16 cellular contexts compared by ENCODE assay signal in the genomic region with DNA sequence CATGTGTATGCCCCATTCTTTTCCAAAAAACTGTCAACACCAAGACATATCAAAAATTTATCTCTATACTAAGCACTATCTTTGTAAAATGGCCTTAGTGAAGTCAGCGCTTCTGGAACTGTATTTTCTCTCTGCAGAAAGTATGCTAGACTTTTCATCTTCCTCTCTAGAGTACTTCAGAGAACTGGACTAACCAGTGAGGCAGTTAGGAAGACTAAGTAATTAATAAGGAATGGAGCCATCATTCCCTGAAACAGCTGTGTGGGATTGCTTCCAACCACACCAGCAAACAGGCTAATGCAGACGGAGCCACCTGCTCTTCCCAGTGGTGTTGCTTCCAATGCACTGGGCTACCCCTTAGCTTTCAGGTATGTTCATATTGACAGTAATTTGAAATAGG.
"Had no signal": no experiment of that assay in that cellular context is flagged by ENCODE, and none has a peak within 500 bp of the region (broad histone marks: within the 10 kb centered on the region; RNA-seq: fewer than 3 reads in every experiment).

No MANE protein-coding gene starts in this region.

- H3K36me3 Mint-ChIP-seq: activated CD8-positive, alpha-beta memory T cell treated with anti-CD3 and anti-CD28 coated beads, Interleukin-2, amount 10 ng/mL, durations not matched to agents 7 days and 5 days; activated naive CD4-positive, alpha-beta T cell treated with anti-CD3 and anti-CD28 coated beads, Interleukin-2, amount 10 ng/mL, durations not matched to agents 7 days and 5 days; naive thymus-derived CD8-positive, alpha-beta T cell had no signal

- H3K27me3 Mint-ChIP-seq: activated CD4-positive, alpha-beta T cell treated with anti-CD3 and anti-CD28 coated beads, Interleukin-2, amount 10 ng/mL, durations not matched to agents 7 days and 5 days; activated CD8-positive, alpha-beta memory T cell treated with anti-CD3 and anti-CD28 coated beads, Interleukin-2, amount 10 ng/mL, durations not matched to agents 7 days and 5 days; activated CD8-positive, alpha-beta T cell treated with anti-CD3 and anti-CD28 coated beads for 36 hours; activated naive CD4-positive, alpha-beta T cell treated with anti-CD3 and anti-CD28 coated beads, Interleukin-2, amount 10 ng/mL, durations not matched to agents 7 days and 5 days; progenitor cell of endocrine pancreas had no signal

- ATAC-seq: activated CD8-positive, alpha-beta memory T cell treated with anti-CD3 and anti-CD28 coated beads, Interleukin-2, amount 10 ng/mL, durations not matched to agents 7 days and 5 days; activated CD8-positive, alpha-beta T cell treated with anti-CD3 and anti-CD28 coated beads for 36 hours; naive thymus-derived CD8-positive, alpha-beta T cell had no signal

- H3K4me1 Mint-ChIP-seq: activated CD4-positive, alpha-beta T cell treated with anti-CD3 and anti-CD28 coated beads, Interleukin-2, amount 10 ng/mL, durations not matched to agents 7 days and 5 days; activated CD8-positive, alpha-beta memory T cell treated with anti-CD3 and anti-CD28 coated beads, Interleukin-2, amount 10 ng/mL, durations not matched to agents 7 days and 5 days; activated naive CD4-positive, alpha-beta T cell treated with anti-CD3 and anti-CD28 coated beads, Interleukin-2, amount 10 ng/mL, durations not matched to agents 7 days and 5 days; naive thymus-derived CD8-positive, alpha-beta T cell had no signal

- H3K9me3 Mint-ChIP-seq: activated CD4-positive, alpha-beta T cell treated with anti-CD3 and anti-CD28 coated beads, Interleukin-2, amount 10 ng/mL, durations not matched to agents 7 days and 5 days; activated CD8-positive, alpha-beta T cell treated with anti-CD3 and anti-CD28 coated beads for 36 hours; activated naive CD4-positive, alpha-beta T cell treated with anti-CD3 and anti-CD28 coated beads, Interleukin-2, amount 10 ng/mL, durations not matched to agents 7 days and 5 days; T-helper 2 cell treated with Interferon-gamma antibody and Interleukin-4, amounts not matched to agents 5 μg/mL and 100 μg/mL, for 36 hours had no signal

- DNase-seq: activated CD4-positive, alpha-beta T cell treated with anti-CD3 and anti-CD28 coated beads, Interleukin-2, amount 10 ng/mL, durations not matched to agents 7 days and 5 days; activated CD4-positive, CD25-positive, alpha-beta regulatory T cell treated with anti-CD3 and anti-CD28 coated beads, Interleukin-2, amount 50 U/mL, for 72 hours; activated CD8-positive, alpha-beta memory T cell treated with anti-CD3 and anti-CD28 coated beads, Interleukin-2, amount 10 ng/mL, durations not matched to agents 7 days and 5 days; activated CD8-positive, alpha-beta T cell treated with anti-CD3 and anti-CD28 coated beads for 36 hours; activated effector memory CD4-positive, alpha-beta T cell treated with anti-CD3 and anti-CD28 coated beads, Interleukin-2, amount 50 U/mL, for 16 hours; activated naive CD4-positive, alpha-beta T cell treated with anti-CD3 and anti-CD28 coated beads, Interleukin-2, amount 10 ng/mL, durations not matched to agents 7 days and 5 days; activated T-cell treated with anti-CD3 and anti-CD28 coated beads for 4 hours; cerebellar nuclear complex; kidney; naive thymus-derived CD8-positive, alpha-beta T cell; stimulated activated CD4-positive, alpha-beta T cell treated with anti-CD3 and anti-CD28 coated beads, Interleukin-4, amount 100 ng/mL, for 24 hours; stimulated activated naive CD4-positive, alpha-beta T cell treated with Interleukin-2 at 50 U/mL for 16 hours; upper lobe of left lung; WERI-Rb-1 had no signal

- H3K27ac Mint-ChIP-seq: activated CD4-positive, alpha-beta T cell treated with anti-CD3 and anti-CD28 coated beads, Interleukin-2, amount 10 ng/mL, durations not matched to agents 7 days and 5 days; activated CD8-positive, alpha-beta memory T cell treated with anti-CD3 and anti-CD28 coated beads, Interleukin-2, amount 10 ng/mL, durations not matched to agents 7 days and 5 days; activated CD8-positive, alpha-beta T cell treated with anti-CD3 and anti-CD28 coated beads for 36 hours; activated naive CD4-positive, alpha-beta T cell treated with anti-CD3 and anti-CD28 coated beads, Interleukin-2, amount 10 ng/mL, durations not matched to agents 7 days and 5 days; naive thymus-derived CD8-positive, alpha-beta T cell; progenitor cell of endocrine pancreas; T-helper 2 cell treated with Interferon-gamma antibody and Interleukin-4, amounts not matched to agents 5 μg/mL and 100 μg/mL, for 36 hours had no signal

- H3K4me3 Mint-ChIP-seq: activated CD4-positive, alpha-beta T cell treated with anti-CD3 and anti-CD28 coated beads, Interleukin-2, amount 10 ng/mL, durations not matched to agents 7 days and 5 days; activated CD8-positive, alpha-beta memory T cell treated with anti-CD3 and anti-CD28 coated beads, Interleukin-2, amount 10 ng/mL, durations not matched to agents 7 days and 5 days; activated CD8-positive, alpha-beta T cell treated with anti-CD3 and anti-CD28 coated beads for 36 hours; activated naive CD4-positive, alpha-beta T cell treated with anti-CD3 and anti-CD28 coated beads, Interleukin-2, amount 10 ng/mL, durations not matched to agents 7 days and 5 days; naive thymus-derived CD8-positive, alpha-beta T cell; T-helper 2 cell treated with Interferon-gamma antibody and Interleukin-4, amounts not matched to agents 5 μg/mL and 100 μg/mL, for 36 hours had no signal
